In the genomic region with DNA sequence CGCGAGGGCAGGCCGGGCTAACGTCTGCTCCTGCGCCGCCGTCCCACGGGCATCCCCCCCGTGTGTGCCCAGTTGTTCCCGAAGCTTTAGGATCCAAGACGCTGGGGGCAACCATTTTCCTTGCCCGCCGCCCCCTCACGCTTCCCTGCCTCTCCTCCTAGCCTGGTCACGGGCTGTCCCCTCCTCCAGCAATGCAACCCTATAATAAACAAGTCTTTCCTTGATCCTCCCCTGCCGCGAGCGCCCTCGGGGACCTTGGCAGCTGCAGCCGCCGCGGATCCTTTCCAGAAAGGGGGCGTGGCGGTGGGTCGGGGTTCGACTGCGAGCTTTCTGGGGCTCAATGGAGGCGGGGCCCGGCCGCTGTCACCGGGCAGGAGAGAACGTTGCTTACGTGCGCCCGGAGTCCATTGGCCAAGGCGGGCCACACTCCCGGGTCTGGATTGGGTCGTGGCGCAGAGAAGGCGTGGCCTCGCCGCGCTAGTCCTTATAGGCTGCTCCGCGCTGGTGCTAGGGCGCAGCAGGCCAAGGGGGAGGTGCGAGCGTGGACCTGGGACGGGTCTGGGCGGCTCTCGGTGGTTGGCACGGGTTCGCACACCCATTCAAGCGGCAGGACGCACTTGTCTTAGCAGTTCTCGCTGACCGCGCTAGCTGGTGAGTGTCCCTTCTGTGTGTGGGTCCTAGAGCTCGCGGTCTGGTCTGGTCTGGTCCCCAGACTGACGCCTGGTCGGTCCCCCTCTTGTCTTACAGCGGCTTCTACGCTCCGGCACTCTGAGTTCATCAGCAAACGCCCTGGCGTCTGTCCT, we compare ENCODE assay signal across 1 cellular context.
TF ChIP-seq lines count a peak whose summit lies in the region.

A gene with protein sequence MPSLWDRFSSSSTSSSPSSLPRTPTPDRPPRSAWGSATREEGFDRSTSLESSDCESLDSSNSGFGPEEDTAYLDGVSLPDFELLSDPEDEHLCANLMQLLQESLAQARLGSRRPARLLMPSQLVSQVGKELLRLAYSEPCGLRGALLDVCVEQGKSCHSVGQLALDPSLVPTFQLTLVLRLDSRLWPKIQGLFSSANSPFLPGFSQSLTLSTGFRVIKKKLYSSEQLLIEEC (plus strand): TSS at position 515 of the 803 bp plus-strand sequence. CDS start 293 bp downstream, outside the sequence.

TF ChIP-seq in HEK293, 187 proteins besides CTCF, POLR2A, EP300 and RAD21 (continued from another document and continues in another):
- TF ChIP-seq, protein P1, sequence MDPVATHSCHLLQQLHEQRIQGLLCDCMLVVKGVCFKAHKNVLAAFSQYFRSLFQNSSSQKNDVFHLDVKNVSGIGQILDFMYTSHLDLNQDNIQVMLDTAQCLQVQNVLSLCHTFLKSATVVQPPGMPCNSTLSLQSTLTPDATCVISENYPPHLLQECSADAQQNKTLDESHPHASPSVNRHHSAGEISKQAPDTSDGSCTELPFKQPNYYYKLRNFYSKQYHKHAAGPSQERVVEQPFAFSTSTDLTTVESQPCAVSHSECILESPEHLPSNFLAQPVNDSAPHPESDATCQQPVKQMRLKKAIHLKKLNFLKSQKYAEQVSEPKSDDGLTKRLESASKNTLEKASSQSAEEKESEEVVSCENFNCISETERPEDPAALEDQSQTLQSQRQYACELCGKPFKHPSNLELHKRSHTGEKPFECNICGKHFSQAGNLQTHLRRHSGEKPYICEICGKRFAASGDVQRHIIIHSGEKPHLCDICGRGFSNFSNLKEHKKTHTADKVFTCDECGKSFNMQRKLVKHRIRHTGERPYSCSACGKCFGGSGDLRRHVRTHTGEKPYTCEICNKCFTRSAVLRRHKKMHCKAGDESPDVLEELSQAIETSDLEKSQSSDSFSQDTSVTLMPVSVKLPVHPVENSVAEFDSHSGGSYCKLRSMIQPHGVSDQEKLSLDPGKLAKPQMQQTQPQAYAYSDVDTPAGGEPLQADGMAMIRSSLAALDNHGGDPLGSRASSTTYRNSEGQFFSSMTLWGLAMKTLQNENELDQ (tag by site-specific recombination; IDR thresholded peaks at IDR 0.05; ENCODE audit: low read depth): no peak
- TF ChIP-seq OVOL3 (tag by site-specific recombination; IDR thresholded peaks at IDR 0.05) (0 out of 2 replicates have a peak, but pooled peaks have one; percentile 44), ZBTB20 (tag by site-specific recombination; IDR thresholded peaks at IDR 0.05) (no peak), ZNF501 (tag by site-specific recombination; IDR thresholded peaks at IDR 0.05) (peak; percentile 76), ZFP41 (tag by site-specific recombination; IDR thresholded peaks at IDR 0.05; ENCODE audit: borderline replicate concordance) (peak; percentile 61; the same call in 1 of the 2 replicates), MEIS1 (CRISPR knock-in tag; IDR thresholded peaks at IDR 0.05; ENCODE audit: borderline replicate concordance) (no peak), ZNF560 (tag by site-specific recombination; IDR thresholded peaks at IDR 0.05; ENCODE audit: borderline replicate concordance) (no peak), ZIC2 (tag by site-specific recombination; IDR thresholded peaks at IDR 0.05) (peak; percentile 83), ZNF140 (tag by site-specific recombination; IDR thresholded peaks at IDR 0.05) (no peak), ZNF48 (tag by site-specific recombination; IDR thresholded peaks at IDR 0.05) (no peak), WT1 (tag by site-specific recombination; IDR thresholded peaks at IDR 0.05) (peak; percentile 23), ZNF677 (tag by site-specific recombination; IDR thresholded peaks at IDR 0.05) (no peak), ZNF777 (tag by site-specific recombination; IDR thresholded peaks at IDR 0.05; ENCODE audit: borderline replicate concordance) (no peak), SCRT2 (tag by site-specific recombination; IDR thresholded peaks at IDR 0.05) (no peak), ZNF239 (tag by site-specific recombination; IDR thresholded peaks at IDR 0.05) (no peak), ZNF670 (tag by site-specific recombination; IDR thresholded peaks at IDR 0.05; ENCODE audit: low read depth) (no peak), ZNF558 (tag by site-specific recombination; IDR thresholded peaks at IDR 0.05) (no peak; the same call in 1 of the 2 replicates), KLF9 (tag by site-specific recombination; IDR thresholded peaks at IDR 0.05; ENCODE audit: low read depth) (peak; percentile 99), ZNF16 (tag by site-specific recombination; IDR thresholded peaks at IDR 0.05; ENCODE audit: low read depth) (0 out of 2 replicates have a peak, but pooled peaks have one; percentile 45), ZNF112 (tag by site-specific recombination; IDR thresholded peaks at IDR 0.05) (no peak)
- TF ChIP-seq, protein P2, sequence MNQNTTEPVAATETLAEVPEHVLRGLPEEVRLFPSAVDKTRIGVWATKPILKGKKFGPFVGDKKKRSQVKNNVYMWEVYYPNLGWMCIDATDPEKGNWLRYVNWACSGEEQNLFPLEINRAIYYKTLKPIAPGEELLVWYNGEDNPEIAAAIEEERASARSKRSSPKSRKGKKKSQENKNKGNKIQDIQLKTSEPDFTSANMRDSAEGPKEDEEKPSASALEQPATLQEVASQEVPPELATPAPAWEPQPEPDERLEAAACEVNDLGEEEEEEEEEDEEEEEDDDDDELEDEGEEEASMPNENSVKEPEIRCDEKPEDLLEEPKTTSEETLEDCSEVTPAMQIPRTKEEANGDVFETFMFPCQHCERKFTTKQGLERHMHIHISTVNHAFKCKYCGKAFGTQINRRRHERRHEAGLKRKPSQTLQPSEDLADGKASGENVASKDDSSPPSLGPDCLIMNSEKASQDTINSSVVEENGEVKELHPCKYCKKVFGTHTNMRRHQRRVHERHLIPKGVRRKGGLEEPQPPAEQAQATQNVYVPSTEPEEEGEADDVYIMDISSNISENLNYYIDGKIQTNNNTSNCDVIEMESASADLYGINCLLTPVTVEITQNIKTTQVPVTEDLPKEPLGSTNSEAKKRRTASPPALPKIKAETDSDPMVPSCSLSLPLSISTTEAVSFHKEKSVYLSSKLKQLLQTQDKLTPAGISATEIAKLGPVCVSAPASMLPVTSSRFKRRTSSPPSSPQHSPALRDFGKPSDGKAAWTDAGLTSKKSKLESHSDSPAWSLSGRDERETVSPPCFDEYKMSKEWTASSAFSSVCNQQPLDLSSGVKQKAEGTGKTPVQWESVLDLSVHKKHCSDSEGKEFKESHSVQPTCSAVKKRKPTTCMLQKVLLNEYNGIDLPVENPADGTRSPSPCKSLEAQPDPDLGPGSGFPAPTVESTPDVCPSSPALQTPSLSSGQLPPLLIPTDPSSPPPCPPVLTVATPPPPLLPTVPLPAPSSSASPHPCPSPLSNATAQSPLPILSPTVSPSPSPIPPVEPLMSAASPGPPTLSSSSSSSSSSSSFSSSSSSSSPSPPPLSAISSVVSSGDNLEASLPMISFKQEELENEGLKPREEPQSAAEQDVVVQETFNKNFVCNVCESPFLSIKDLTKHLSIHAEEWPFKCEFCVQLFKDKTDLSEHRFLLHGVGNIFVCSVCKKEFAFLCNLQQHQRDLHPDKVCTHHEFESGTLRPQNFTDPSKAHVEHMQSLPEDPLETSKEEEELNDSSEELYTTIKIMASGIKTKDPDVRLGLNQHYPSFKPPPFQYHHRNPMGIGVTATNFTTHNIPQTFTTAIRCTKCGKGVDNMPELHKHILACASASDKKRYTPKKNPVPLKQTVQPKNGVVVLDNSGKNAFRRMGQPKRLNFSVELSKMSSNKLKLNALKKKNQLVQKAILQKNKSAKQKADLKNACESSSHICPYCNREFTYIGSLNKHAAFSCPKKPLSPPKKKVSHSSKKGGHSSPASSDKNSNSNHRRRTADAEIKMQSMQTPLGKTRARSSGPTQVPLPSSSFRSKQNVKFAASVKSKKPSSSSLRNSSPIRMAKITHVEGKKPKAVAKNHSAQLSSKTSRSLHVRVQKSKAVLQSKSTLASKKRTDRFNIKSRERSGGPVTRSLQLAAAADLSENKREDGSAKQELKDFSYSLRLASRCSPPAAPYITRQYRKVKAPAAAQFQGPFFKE (tag by site-specific recombination; IDR thresholded peaks at IDR 0.05; ENCODE audit: borderline replicate concordance): peak; percentile 91; the same call in 1 of the 2 replicates
- TF ChIP-seq, protein P3, sequence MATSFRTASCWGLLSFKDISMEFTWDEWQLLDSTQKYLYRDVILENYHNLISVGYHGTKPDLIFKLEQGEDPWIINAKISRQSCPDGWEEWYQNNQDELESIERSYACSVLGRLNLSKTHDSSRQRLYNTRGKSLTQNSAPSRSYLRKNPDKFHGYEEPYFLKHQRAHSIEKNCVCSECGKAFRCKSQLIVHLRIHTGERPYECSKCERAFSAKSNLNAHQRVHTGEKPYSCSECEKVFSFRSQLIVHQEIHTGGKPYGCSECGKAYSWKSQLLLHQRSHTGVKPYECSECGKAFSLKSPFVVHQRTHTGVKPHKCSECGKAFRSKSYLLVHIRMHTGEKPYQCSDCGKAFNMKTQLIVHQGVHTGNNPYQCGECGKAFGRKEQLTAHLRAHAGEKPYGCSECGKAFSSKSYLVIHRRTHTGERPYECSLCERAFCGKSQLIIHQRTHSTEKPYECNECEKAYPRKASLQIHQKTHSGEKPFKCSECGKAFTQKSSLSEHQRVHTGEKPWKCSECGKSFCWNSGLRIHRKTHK (tag by site-specific recombination; IDR thresholded peaks at IDR 0.05): no peak
- TF ChIP-seq, protein P4, sequence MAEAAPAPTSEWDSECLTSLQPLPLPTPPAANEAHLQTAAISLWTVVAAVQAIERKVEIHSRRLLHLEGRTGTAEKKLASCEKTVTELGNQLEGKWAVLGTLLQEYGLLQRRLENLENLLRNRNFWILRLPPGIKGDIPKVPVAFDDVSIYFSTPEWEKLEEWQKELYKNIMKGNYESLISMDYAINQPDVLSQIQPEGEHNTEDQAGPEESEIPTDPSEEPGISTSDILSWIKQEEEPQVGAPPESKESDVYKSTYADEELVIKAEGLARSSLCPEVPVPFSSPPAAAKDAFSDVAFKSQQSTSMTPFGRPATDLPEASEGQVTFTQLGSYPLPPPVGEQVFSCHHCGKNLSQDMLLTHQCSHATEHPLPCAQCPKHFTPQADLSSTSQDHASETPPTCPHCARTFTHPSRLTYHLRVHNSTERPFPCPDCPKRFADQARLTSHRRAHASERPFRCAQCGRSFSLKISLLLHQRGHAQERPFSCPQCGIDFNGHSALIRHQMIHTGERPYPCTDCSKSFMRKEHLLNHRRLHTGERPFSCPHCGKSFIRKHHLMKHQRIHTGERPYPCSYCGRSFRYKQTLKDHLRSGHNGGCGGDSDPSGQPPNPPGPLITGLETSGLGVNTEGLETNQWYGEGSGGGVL (tag by site-specific recombination; IDR thresholded peaks at IDR 0.05): peak; percentile 27; the same call in 1 of the 2 replicates
- TF ChIP-seq, protein P5, sequence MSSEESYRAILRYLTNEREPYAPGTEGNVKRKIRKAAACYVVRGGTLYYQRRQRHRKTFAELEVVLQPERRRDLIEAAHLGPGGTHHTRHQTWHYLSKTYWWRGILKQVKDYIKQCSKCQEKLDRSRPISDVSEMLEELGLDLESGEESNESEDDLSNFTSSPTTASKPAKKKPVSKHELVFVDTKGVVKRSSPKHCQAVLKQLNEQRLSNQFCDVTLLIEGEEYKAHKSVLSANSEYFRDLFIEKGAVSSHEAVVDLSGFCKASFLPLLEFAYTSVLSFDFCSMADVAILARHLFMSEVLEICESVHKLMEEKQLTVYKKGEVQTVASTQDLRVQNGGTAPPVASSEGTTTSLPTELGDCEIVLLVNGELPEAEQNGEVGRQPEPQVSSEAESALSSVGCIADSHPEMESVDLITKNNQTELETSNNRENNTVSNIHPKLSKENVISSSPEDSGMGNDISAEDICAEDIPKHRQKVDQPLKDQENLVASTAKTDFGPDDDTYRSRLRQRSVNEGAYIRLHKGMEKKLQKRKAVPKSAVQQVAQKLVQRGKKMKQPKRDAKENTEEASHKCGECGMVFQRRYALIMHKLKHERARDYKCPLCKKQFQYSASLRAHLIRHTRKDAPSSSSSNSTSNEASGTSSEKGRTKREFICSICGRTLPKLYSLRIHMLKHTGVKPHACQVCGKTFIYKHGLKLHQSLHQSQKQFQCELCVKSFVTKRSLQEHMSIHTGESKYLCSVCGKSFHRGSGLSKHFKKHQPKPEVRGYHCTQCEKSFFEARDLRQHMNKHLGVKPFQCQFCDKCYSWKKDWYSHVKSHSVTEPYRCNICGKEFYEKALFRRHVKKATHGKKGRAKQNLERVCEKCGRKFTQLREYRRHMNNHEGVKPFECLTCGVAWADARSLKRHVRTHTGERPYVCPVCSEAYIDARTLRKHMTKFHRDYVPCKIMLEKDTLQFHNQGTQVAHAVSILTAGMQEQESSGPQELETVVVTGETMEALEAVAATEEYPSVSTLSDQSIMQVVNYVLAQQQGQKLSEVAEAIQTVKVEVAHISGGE (tag by site-specific recombination; conservative IDR thresholded peaks at IDR 0.05; ENCODE audit: low read depth): no peak
- TF ChIP-seq, protein P6, sequence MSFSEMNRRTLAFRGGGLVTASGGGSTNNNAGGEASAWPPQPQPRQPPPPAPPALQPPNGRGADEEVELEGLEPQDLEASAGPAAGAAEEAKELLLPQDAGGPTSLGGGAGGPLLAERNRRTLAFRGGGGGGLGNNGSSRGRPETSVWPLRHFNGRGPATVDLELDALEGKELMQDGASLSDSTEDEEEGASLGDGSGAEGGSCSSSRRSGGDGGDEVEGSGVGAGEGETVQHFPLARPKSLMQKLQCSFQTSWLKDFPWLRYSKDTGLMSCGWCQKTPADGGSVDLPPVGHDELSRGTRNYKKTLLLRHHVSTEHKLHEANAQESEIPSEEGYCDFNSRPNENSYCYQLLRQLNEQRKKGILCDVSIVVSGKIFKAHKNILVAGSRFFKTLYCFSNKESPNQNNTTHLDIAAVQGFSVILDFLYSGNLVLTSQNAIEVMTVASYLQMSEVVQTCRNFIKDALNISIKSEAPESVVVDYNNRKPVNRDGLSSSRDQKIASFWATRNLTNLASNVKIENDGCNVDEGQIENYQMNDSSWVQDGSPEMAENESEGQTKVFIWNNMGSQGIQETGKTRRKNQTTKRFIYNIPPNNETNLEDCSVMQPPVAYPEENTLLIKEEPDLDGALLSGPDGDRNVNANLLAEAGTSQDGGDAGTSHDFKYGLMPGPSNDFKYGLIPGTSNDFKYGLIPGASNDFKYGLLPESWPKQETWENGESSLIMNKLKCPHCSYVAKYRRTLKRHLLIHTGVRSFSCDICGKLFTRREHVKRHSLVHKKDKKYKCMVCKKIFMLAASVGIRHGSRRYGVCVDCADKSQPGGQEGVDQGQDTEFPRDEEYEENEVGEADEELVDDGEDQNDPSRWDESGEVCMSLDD (tag by site-specific recombination; IDR thresholded peaks at IDR 0.05): peak; percentile 96
- TF ChIP-seq, protein P7, sequence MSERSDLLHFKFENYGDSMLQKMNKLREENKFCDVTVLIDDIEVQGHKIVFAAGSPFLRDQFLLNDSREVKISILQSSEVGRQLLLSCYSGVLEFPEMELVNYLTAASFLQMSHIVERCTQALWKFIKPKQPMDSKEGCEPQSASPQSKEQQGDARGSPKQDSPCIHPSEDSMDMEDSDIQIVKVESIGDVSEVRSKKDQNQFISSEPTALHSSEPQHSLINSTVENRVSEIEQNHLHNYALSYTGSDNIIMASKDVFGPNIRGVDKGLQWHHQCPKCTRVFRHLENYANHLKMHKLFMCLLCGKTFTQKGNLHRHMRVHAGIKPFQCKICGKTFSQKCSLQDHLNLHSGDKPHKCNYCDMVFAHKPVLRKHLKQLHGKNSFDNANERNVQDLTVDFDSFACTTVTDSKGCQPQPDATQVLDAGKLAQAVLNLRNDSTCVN (tag by site-specific recombination; optimal IDR thresholded peaks at IDR 0.05): peak; percentile 63
- TF ChIP-seq, protein P8, sequence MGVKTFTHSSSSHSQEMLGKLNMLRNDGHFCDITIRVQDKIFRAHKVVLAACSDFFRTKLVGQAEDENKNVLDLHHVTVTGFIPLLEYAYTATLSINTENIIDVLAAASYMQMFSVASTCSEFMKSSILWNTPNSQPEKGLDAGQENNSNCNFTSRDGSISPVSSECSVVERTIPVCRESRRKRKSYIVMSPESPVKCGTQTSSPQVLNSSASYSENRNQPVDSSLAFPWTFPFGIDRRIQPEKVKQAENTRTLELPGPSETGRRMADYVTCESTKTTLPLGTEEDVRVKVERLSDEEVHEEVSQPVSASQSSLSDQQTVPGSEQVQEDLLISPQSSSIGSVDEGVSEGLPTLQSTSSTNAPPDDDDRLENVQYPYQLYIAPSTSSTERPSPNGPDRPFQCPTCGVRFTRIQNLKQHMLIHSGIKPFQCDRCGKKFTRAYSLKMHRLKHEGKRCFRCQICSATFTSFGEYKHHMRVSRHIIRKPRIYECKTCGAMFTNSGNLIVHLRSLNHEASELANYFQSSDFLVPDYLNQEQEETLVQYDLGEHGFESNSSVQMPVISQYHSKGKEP (tag by site-specific recombination; IDR thresholded peaks at IDR 0.05): peak; percentile 91
